9 cellular contexts compared by ENCODE assay signal in genomic region chr6:156782691-156783320, GRCh38. TPM values are rescaled to one million over a fixed set of nuclear protein-coding genes. Genes with fewer than 3 reads are reported as not detected.
DNase-seq lines count a peak whose midpoint lies in the region; ATAC-seq and TF ChIP-seq lines count a peak whose summit lies in the region.
"Had no signal": no experiment of that assay in that cellular context is flagged by ENCODE, and none has a peak within 500 bp of the region (broad histone marks: within the 10 kb centered on the region; RNA-seq: fewer than 3 reads in every experiment).

No MANE protein-coding gene starts in this region.

- TF ChIP-seq CTCF in AG09309 (IDR thresholded peaks at IDR 0.05; ENCODE audit: control insufficient read depth, insufficient read depth, low read depth, low read length, missing control alignments): no peak

- H3K4me3 ChIP-seq in AG09309 (ENCODE audit: control insufficient read depth, low read depth, low read length): peak overlapping the region; percentile 32
- peak overlapping the region; percentile 75 for H3K4me3 ChIP-seq in HUES48 (ENCODE audit: low read depth, low read length)

- H3K27ac Mint-ChIP-seq in naive B cell: peak overlapping the region; percentile 72 to 98 (median 88)

- H3K4me1 ChIP-seq in HUES48 (ENCODE audit: control insufficient read depth, insufficient read depth, low read length): peaks cover 62% of the 10 kb centered on the region

- H3K27me3 ChIP-seq in HUES48 (ENCODE audit: control insufficient read depth, insufficient read depth, low read length): no peaks in the 10 kb centered on the region

- peaks cover 0 to 9% of the 10 kb centered on the region in 2 donors for H3K36me3 Mint-ChIP-seq in naive B cell

- ATAC-seq in naive B cell (ENCODE audit: low read depth in 2 of 2) (no peak), HG03159 (IDR thresholded peaks at IDR 0.05; ENCODE audit: unreplicated experiment) (no peak), HG03354 (IDR thresholded peaks at IDR 0.05; ENCODE audit: poor library complexity, severe bottlenecking, unreplicated experiment) (no peak), HG02840 (IDR thresholded peaks at IDR 0.05; ENCODE audit: low FRiP score, unreplicated experiment) (no peak)

- H3K36me3 ChIP-seq in HUES48 (ENCODE audit: control insufficient read depth, insufficient read depth, low read length): peaks cover 11% of the 10 kb centered on the region

- H3K27ac ChIP-seq in HUES48 (ENCODE audit: low read depth, low read length): peak overlapping the region; percentile 27
- peak overlapping the region; percentile 48 for H3K27ac ChIP-seq in caudate nucleus (ENCODE audit: low read depth, low read length)

- no peaks in the 10 kb centered on the region for H3K9me3 ChIP-seq in HUES48 (ENCODE audit: control insufficient read depth, insufficient read depth, low read length)

- H3K4me1 Mint-ChIP-seq in naive B cell: peaks cover 37 to 73% (median 70%) of the 10 kb centered on the region in 3 donors

- H3K9ac ChIP-seq in HUES48 (ENCODE audit: low read depth, low read length): no peak overlapping the region

- DNase-seq in AG09309 (ENCODE audit: low read depth): no peak
- no peak for DNase-seq in caudate nucleus (lab: John Stamatoyannopoulos, UW)
- no peak for DNase-seq in naive B cell
- no peak for DNase-seq in NK-92 treated with Interleukin-12 subunit alpha and Interleukin-12 subunit beta, amount 100 ng/mL, for 24 hours (lab: John Stamatoyannopoulos, UW)
- DNase-seq: NCI-H2029 treated with DMSO at 0.1 percent for 48 hours had no signal

- H3K27me3 Mint-ChIP-seq in naive B cell: no peaks in the 10 kb centered on the region

- H3K4me3 Mint-ChIP-seq in naive B cell: peak overlapping the region; percentile 84 to 96 (median 93)

- no peaks in the 10 kb centered on the region for H3K9me3 Mint-ChIP-seq in naive B cell

RNA-seq across cellular contexts. Expression of gene ARID1B, which starts 5.6 kb away (rescaled TPM):
- 10 to 100 TPM; 16.6 to 44.1 (median 27.5) TPM for polyA plus RNA-seq in naive B cell (ENCODE audit: low read depth in 6 of 6)
